28 cellular contexts compared by ENCODE assay signal in the genomic region with DNA sequence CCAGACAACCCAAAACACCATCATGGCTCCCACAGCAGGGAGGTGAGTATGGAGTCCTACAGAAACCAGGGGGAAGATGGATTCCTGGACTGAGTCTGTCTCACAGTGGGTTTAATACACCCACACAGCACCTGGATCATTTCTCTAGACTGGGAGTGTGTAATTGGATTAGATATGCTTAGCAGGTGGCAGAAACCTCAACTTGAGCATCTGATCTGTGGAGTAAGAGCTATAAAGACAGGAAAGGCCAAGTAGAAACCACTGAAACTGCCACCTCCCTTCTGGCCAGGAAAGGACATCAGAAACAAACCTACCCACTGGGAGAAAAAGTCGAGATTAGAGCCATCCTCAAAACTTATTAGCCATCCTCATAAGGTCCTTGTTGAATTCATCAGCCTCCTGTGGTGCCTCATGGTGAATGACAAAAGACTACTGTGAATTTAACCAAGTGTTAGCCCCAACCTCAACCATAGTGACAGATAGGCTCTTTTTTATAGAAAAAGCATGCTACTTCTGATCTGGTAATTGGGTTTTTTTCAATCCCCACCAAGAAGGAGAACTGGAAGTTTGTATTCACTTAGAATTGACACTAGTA. TPM values are rescaled to one million over a fixed set of nuclear protein-coding genes. Genes with fewer than 3 reads are reported as not detected.
DNase-seq lines count a peak whose midpoint lies in the region; ATAC-seq, FAIRE-seq and TF ChIP-seq lines count a peak whose summit lies in the region.
"Had no signal": no experiment of that assay in that cellular context is flagged by ENCODE, and none has a peak within 500 bp of the region (broad histone marks: within the 10 kb centered on the region; RNA-seq: fewer than 3 reads in every experiment).

No MANE protein-coding gene starts in this region.

- H4K20me1 ChIP-seq in H1 (replicated peaks in 1 of 2; ENCODE audit: control insufficient read depth in 1 of 2, insufficient read depth in 2 of 2, low read length in 2 of 2): no peaks in the 10 kb centered on the region

- intact Hi-C loops in MCF 10A (cut with micrococcal nuclease) (no loop called here), breast epithelium (cut with DNase I; ENCODE audit: low total_unique reads) (no loop called here), sigmoid colon (cut with DNase I) (no loop called here)

- no peak overlapping the region for H4K8ac ChIP-seq in H1 (ENCODE audit: extremely low read depth, insufficient read depth, low read length)

- BruUV-seq in MCF 10A (replicated peaks; lab: Mats Ljungman, UMichigan): no TSS peak

- H2BK15ac ChIP-seq in H1 (ENCODE audit: low read length): no peak overlapping the region

- no peak overlapping the region for H3K56ac ChIP-seq in H1 (replicated peaks; ENCODE audit: insufficient read length, low read depth, low read length)

- H2BK120ac ChIP-seq in H1 (replicated peaks; ENCODE audit: low read depth, low read length): no peak overlapping the region

- no peaks in the 10 kb centered on the region for H3K36me3 ChIP-seq in breast epithelium
- H3K36me3 ChIP-seq in H1 (ENCODE audit: control insufficient read depth in 2 of 4, insufficient read depth in 4 of 4, low read length in 3 of 4): no peaks in the 10 kb centered on the region
- no peaks in the 10 kb centered on the region for H3K36me3 ChIP-seq in sigmoid colon
- H3K36me3 ChIP-seq: Peyer's patch had no signal

- no peak for TF ChIP-seq RAD21 in H1 (IDR thresholded peaks at IDR 0.05 in 1 of 2, conservative IDR thresholded peaks at IDR 0.05 in 1 of 2; ENCODE audit: low read depth in 2 of 2, low read length in 2 of 2)

- CTCF ChIA-PET in MCF 10A (lab: Yijun Ruan, JAX) (interaction anchor here (0.7 kb wide), 1 partner anchor 1440 kb away, joined by 3 read pairs; no protein-coding TSS in a partner anchor), H1 (lab: Charles Lee; ENCODE audit: partially characterized antibody) (no interaction called here)

- peak; percentile 39 for FAIRE-seq in H1 (lab: Jason Lieb, UNC)

- H3K27me3 ChIP-seq in breast epithelium (no peaks in the 10 kb centered on the region), H1 (replicated peaks in 1 of 4; ENCODE audit: control insufficient read depth in 3 of 4, extremely low read depth in 1 of 4, insufficient read depth in 3 of 4, low read length in 3 of 4) (peaks cover 0 to 1% (median 0%) of the 10 kb centered on the region in 4 experiments; a peak in 1 of 7 replicates), sigmoid colon (no peaks in the 10 kb centered on the region)
- H3K27me3 ChIP-seq: Peyer's patch had no signal

- no peak overlapping the region for H4K5ac ChIP-seq in H1 (ENCODE audit: insufficient read length, low read depth, low read length)

- TF ChIP-seq POLR2A in breast epithelium (IDR thresholded peaks at IDR 0.05) (no peak), H1 (IDR thresholded peaks at IDR 0.05; ENCODE audit: control extremely low read depth in 1 of 2, low read depth in 2 of 2, low read length in 2 of 2) (no peak), sigmoid colon (IDR thresholded peaks at IDR 0.05) (no peak)

- no peak overlapping the region for H2AFZ ChIP-seq in H1 (ENCODE audit: low read length)
- H2AFZ ChIP-seq: GM23248 had no signal

- H3K27ac ChIP-seq in breast epithelium: no peak overlapping the region
- H3K27ac ChIP-seq in H1 (ENCODE audit: low read depth, low read length): no peak overlapping the region
- no peak overlapping the region for H3K27ac ChIP-seq in sigmoid colon
- H3K27ac ChIP-seq: GM23248, Peyer's patch had no signal

- peak overlapping the region; percentile 77; the same call in 1 of the 2 replicates for H2BK20ac ChIP-seq in H1 (ENCODE audit: low read length)

- peaks cover 16% of the 10 kb centered on the region for H3K4me1 Mint-ChIP-seq in MCF 10A (ENCODE audit: insufficient read depth, unreplicated experiment)
- H3K4me1 Mint-ChIP-seq in activated naive CD8-positive, alpha-beta T cell treated with anti-CD3 and anti-CD28 coated beads, Interleukin-2, amount 50 U/mL, for 24 hours: no peaks in the 10 kb centered on the region
- H3K4me1 Mint-ChIP-seq: CD4-positive, CD25-positive, alpha-beta regulatory T cell had no signal

- H3K18ac ChIP-seq in H1 (ENCODE audit: extremely low read depth, low read length): no peak overlapping the region

- TF ChIP-seq EP300 in H1 (IDR thresholded peaks at IDR 0.05; ENCODE audit: borderline replicate concordance in 1 of 2, low read depth in 2 of 2, low read length in 2 of 2): no peak
- no peak for TF ChIP-seq EP300 in sigmoid colon (IDR thresholded peaks at IDR 0.05)

- H3K79me1 ChIP-seq in H1 (ENCODE audit: low read depth, low read length): no peaks in the 10 kb centered on the region

- H3K14ac ChIP-seq in H1 (ENCODE audit: insufficient read length): no peak overlapping the region

- peak overlapping the region in 1 of 2 experiments; percentile 41; a peak in 1 of 4 replicates for H3K4me2 ChIP-seq in H1 (ENCODE audit: insufficient read depth in 1 of 2, low read depth in 2 of 2, low read length in 2 of 2)
- H3K4me2 ChIP-seq: SK-N-SH had no signal

- H3K23me2 ChIP-seq in H1 (ENCODE audit: low read depth, low read length): no peaks in the 10 kb centered on the region

- H3K9me3 ChIP-seq in breast epithelium (no peaks in the 10 kb centered on the region), H1 (ENCODE audit: insufficient read depth in 2 of 2, low read depth in 1 of 2, low read length in 1 of 2) (no peaks in the 10 kb centered on the region), sigmoid colon (no peaks in the 10 kb centered on the region)
- H3K9me3 ChIP-seq: Peyer's patch, SK-N-SH had no signal

- no peak overlapping the region for H3K4me3 ChIP-seq in breast epithelium
- H3K4me3 ChIP-seq in H1 (ENCODE audit: extremely low read depth in 1 of 4, insufficient read depth in 2 of 4, low read depth in 3 of 4, low read length in 4 of 4): no peak overlapping the region
- H3K4me3 ChIP-seq in sigmoid colon: no peak overlapping the region
- H3K4me3 ChIP-seq: GM23248, Peyer's patch had no signal

- no peak for TF ChIP-seq CTCF in MCF 10A (IDR thresholded peaks at IDR 0.05; ENCODE audit: unreplicated experiment)
- no peak for TF ChIP-seq CTCF in breast epithelium (IDR thresholded peaks at IDR 0.05)
- TF ChIP-seq CTCF in H1 (IDR thresholded peaks at IDR 0.05; ENCODE audit: control extremely low read depth in 1 of 3, insufficient read depth in 1 of 3, low read depth in 1 of 3, low read length in 3 of 3): no peak
- no peak for TF ChIP-seq CTCF in sigmoid colon (IDR thresholded peaks at IDR 0.05)

- ATAC-seq in activated naive CD8-positive, alpha-beta T cell treated with anti-CD3 and anti-CD28 coated beads, Interleukin-2, amount 50 U/mL, for 24 hours: no peak
- ATAC-seq in GM18867 (IDR thresholded peaks at IDR 0.05; ENCODE audit: unreplicated experiment): no peak

- H3K36me3 Mint-ChIP-seq in MCF 10A (ENCODE audit: insufficient read depth, unreplicated experiment): peaks cover 6% of the 10 kb centered on the region
- H3K36me3 Mint-ChIP-seq in activated naive CD8-positive, alpha-beta T cell treated with anti-CD3 and anti-CD28 coated beads, Interleukin-2, amount 50 U/mL, for 24 hours (ENCODE audit: low read depth): no peaks in the 10 kb centered on the region
- H3K36me3 Mint-ChIP-seq: CD4-positive, CD25-positive, alpha-beta regulatory T cell had no signal

- no peaks in the 10 kb centered on the region for H3K4me1 ChIP-seq in breast epithelium
- peaks cover 0 to 8% (median 2%) of the 10 kb centered on the region in 4 experiments; a peak in 1 of 7 replicates for H3K4me1 ChIP-seq in H1 (replicated peaks in 1 of 4; ENCODE audit: control insufficient read depth in 3 of 4, insufficient read depth in 4 of 4, low read length in 3 of 4)
- no peaks in the 10 kb centered on the region for H3K4me1 ChIP-seq in sigmoid colon
- H3K4me1 ChIP-seq: Peyer's patch had no signal

- no peak overlapping the region for H3K4me3 Mint-ChIP-seq in MCF 10A (ENCODE audit: unreplicated experiment)
- H3K4me3 Mint-ChIP-seq in activated naive CD8-positive, alpha-beta T cell treated with anti-CD3 and anti-CD28 coated beads, Interleukin-2, amount 50 U/mL, for 24 hours: no peak overlapping the region
- H3K4me3 Mint-ChIP-seq: CD4-positive, CD25-positive, alpha-beta regulatory T cell had no signal

- H3K27ac Mint-ChIP-seq in MCF 10A (ENCODE audit: low read depth, unreplicated experiment): peak overlapping the region; percentile 97
- no peak overlapping the region for H3K27ac Mint-ChIP-seq in activated naive CD8-positive, alpha-beta T cell treated with anti-CD3 and anti-CD28 coated beads, Interleukin-2, amount 50 U/mL, for 24 hours
- H3K27ac Mint-ChIP-seq: CD4-positive, CD25-positive, alpha-beta regulatory T cell had no signal

- H3K9me3 Mint-ChIP-seq in MCF 10A (ENCODE audit: unreplicated experiment): no peaks in the 10 kb centered on the region
- peaks cover 10% of the 10 kb centered on the region for H3K9me3 Mint-ChIP-seq in activated naive CD8-positive, alpha-beta T cell treated with anti-CD3 and anti-CD28 coated beads, Interleukin-2, amount 50 U/mL, for 24 hours

- no peak overlapping the region for H3K23ac ChIP-seq in H1 (ENCODE audit: insufficient read length)

- H3K79me2 ChIP-seq in H1 (ENCODE audit: control insufficient read depth in 1 of 2, insufficient read depth in 2 of 2, low read length in 2 of 2): no peaks in the 10 kb centered on the region

- 59% methylated on average over 1 of the region's 1 CpG; no CpG with 5 or more reads in 1 of the 2 experiments for WGBS in H1 (ENCODE audit: extremely low coverage in 1 of 2, insufficient coverage in 1 of 2, insufficient read length in 1 of 2, insufficient replicate concordance in 2 of 2, low coverage in 1 of 2, low lambda C conversion rate in 2 of 2, missing lambda C conversion rate in 1 of 2), 2 experiments
- 37 to 48% methylated on average over 1 of the region's 1 CpG for WGBS in sigmoid colon, 2 donors

- no peak overlapping the region for H3K9ac ChIP-seq in H1 (replicated peaks in 1 of 4; ENCODE audit: extremely low read depth in 1 of 4, low read depth in 3 of 4, low read length in 3 of 4)
- H3K9ac ChIP-seq: GM23248, SK-N-SH had no signal

- H2BK12ac ChIP-seq in H1 (ENCODE audit: low read depth, low read length): no peak overlapping the region

- H2BK5ac ChIP-seq in H1 (ENCODE audit: low read depth, low read length): peak overlapping the region; percentile 37; the same call in 1 of the 2 replicates

- H4K91ac ChIP-seq in H1 (replicated peaks; ENCODE audit: insufficient read length, low read length): peak overlapping the region; percentile 39

- H3K27me3 Mint-ChIP-seq in MCF 10A (ENCODE audit: insufficient read depth, unreplicated experiment): no peaks in the 10 kb centered on the region
- H3K27me3 Mint-ChIP-seq in activated naive CD8-positive, alpha-beta T cell treated with anti-CD3 and anti-CD28 coated beads, Interleukin-2, amount 50 U/mL, for 24 hours: no peaks in the 10 kb centered on the region
- H3K27me3 Mint-ChIP-seq: CD4-positive, CD25-positive, alpha-beta regulatory T cell had no signal

- no peak overlapping the region for H3K4ac ChIP-seq in H1 (replicated peaks; ENCODE audit: insufficient read length, low read depth, low read length)

- POLR2A ChIA-PET in MCF 10A (lab: Yijun Ruan, JAX) (no interaction called here), H1 (lab: Charles Lee; ENCODE audit: partially characterized antibody) (no interaction called here)

- no peak overlapping the region for H2AK5ac ChIP-seq in H1 (ENCODE audit: low read depth, low read length)

- DNase-seq in MCF 10A (ENCODE audit: unreplicated experiment) (no peak), breast epithelium (ENCODE audit: low spot score in 2 of 2) (no peak), SK-N-DZ (ENCODE audit: low spot score) (peak; percentile 32), H1 (ENCODE audit: low read depth in 1 of 2, low spot score in 2 of 2) (no peak), sigmoid colon (no peak)
- DNase-seq in activated naive CD8-positive, alpha-beta T cell treated with anti-CD3 and anti-CD28 coated beads, Interleukin-2, amount 50 U/mL, for 24 hours: no peak
- no peak for DNase-seq in activated CD4-positive, alpha-beta T cell treated with anti-CD3 and anti-CD28 coated beads, Interleukin-2, amount 50 U/mL, for 1 hour
- DNase-seq: 8988T; CD4-positive, CD25-positive, alpha-beta regulatory T cell; GM23248; HCEC 1CT; IMR-90; KG1; NCI-H1092 treated with DMSO at 0.1 percent for 48 hours; NCI-H1436; NCI-H187; NCI-H2081 treated with DMSO at 0.1 percent for 48 hours; NCI-H2171 treated with DMSO at 0.1 percent for 48 hours; NCI-H345; NCI-H510A treated with DMSO at 0.1 percent for 48 hours; NCI-H774; Peyer's patch; SHP77 treated with DMSO at 0.1 percent for 48 hours; SK-N-SH; SW 1271 had no signal

RNA-seq across cellular contexts. Expression of a gene that starts 28.1 kb away (rescaled TPM):
- total RNA-seq in MCF 10A (2022) (not detected in 2 replicates), breast epithelium (1 to 10 TPM in 2 of 3 donors, not detected in 1; 1.6 to 8.5 TPM), sigmoid colon (1 to 10 TPM in 3 of 4 donors, under 1 TPM in 1; 0.83 to 3.1 (median 1.3) TPM)
- 3.3 and 5.8 TPM in 2 replicates for polyA plus RNA-seq in SK-N-DZ (2014; cell fraction: cytosol; rRNA removed)
- polyA plus RNA-seq in SK-N-DZ (2014; cell fraction: nucleus; rRNA removed): 0.45 and 2.6 TPM in 2 replicates
- total RNA-seq in H1 (2021; fragmentation: NEBNext Ultra II Directional; extraction: Animal tissue kit (Norgen Biotek cat#: 25700)): 24.3 and 25.3 TPM in 2 replicates
- polyA plus RNA-seq in H1 (2011; rRNA removed) (1.8 and 3.2 TPM in 2 replicates), sigmoid colon (under 1 TPM in 2 of 3 donors, not detected in 1; 0.12 to 0.60 TPM)
- polyA plus RNA-seq in H1 (2011; cell fraction: cytosol; rRNA removed): 4.3 TPM
- polyA plus RNA-seq in H1 (2011; cell fraction: nucleus; rRNA removed): 1.7 TPM
- 4.7 to 13.7 TPM (median 7.6 TPM) in 4 replicates for polyA plus RNA-seq in H1 (2012, experiment 1 of 2)
- polyA plus RNA-seq in H1 (2012, experiment 2 of 2): 0.97 TPM
- polyA plus RNA-seq in H1 (2013, experiment 1 of 2): 20.0 TPM
- polyA plus RNA-seq in H1 (2013, experiment 2 of 2): 23.4 TPM
- polyA minus RNA-seq in H1 (2011; rRNA and poly(A)+ RNA removed): 4.3 and 7.4 TPM in 2 replicates
- 3.4 TPM for polyA minus RNA-seq in H1 (2011; cell fraction: cytosol; rRNA and poly(A)+ RNA removed)
- 7.9 TPM for polyA minus RNA-seq in H1 (2011; cell fraction: nucleus; rRNA and poly(A)+ RNA removed)
- total RNA-seq: CD4-positive, CD25-positive, alpha-beta regulatory T cell; GM23248; IMR-90; OCI-LY7 had no signal
- polyA plus RNA-seq: BJ; CD4-positive, CD25-positive, alpha-beta regulatory T cell; GM23248; IMR-90; SK-N-SH had no signal
